In the genomic region with DNA sequence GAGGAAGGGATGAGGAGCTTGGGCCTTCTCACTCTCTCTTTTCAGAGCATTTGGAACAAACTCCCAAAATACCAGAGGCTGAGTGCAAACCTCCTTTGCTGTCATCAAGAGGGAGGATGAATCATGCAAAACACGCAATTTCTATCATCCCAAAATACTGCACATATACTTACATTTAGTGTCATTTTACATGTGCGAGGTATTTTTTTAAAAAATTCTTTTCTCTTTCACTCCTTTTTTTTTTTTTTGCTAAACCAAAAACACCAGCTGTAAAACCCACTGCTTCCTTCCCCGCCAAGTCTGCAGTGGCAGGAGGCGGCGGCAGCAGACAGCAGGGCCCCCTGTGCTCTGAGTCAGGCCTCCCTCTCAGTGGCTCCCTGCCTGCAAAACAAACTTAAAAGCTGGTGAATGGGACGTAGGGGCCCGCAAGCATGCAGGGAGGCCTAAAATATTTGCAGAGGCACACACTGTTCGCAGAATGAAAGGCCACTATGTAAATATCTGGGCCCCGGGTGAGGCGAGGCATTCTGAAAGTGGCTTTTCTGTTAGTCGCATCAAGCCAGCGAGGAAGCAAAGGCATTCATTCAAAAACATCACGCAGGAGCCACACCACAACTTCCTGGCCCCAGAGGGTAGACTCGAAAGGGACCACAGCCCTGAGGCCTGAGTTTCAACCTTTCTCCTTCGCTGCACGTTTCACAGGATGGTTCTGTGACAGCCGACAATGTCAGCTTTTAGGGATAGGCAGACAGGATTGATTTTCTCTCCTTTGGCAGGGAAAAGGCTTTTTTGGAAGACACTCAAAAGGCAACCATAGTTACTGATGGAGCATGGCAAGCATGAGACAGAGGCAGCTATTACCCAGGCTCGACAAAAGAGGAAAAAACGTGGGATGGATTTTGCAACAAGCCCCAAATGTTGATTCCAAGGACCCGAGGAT, we compare ENCODE assay signal across 1 cellular context.
A peak's percentile ranks its signal among the peaks of the same experiment; 100 is the strongest.
TF ChIP-seq lines count a peak whose summit lies in the region.

No MANE protein-coding gene starts in this region.

TF ChIP-seq in HepG2, 621 proteins besides CTCF, POLR2A, EP300 and RAD21 (continued from another document):
- TF ChIP-seq, protein P1, sequence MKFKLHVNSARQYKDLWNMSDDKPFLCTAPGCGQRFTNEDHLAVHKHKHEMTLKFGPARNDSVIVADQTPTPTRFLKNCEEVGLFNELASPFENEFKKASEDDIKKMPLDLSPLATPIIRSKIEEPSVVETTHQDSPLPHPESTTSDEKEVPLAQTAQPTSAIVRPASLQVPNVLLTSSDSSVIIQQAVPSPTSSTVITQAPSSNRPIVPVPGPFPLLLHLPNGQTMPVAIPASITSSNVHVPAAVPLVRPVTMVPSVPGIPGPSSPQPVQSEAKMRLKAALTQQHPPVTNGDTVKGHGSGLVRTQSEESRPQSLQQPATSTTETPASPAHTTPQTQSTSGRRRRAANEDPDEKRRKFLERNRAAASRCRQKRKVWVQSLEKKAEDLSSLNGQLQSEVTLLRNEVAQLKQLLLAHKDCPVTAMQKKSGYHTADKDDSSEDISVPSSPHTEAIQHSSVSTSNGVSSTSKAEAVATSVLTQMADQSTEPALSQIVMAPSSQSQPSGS (CRISPR knock-in tag; IDR thresholded peaks at IDR 0.05), result peak; percentile 38; the same call in 1 of the 2 replicates
- TF ChIP-seq ATF7-NPFF (CRISPR knock-in tag; IDR thresholded peaks at IDR 0.05; ENCODE audit: low read depth) (no peak), PITX1 (CRISPR knock-in tag; IDR thresholded peaks at IDR 0.05) (peak; percentile 91), ZNF383 (CRISPR knock-in tag; IDR thresholded peaks at IDR 0.05; ENCODE audit: borderline replicate concordance) (no peak), ZNF326 (CRISPR knock-in tag; IDR thresholded peaks at IDR 0.05; ENCODE audit: borderline replicate concordance) (no peak), MIXL1 (CRISPR knock-in tag; IDR thresholded peaks at IDR 0.05) (peak; percentile 41; the same call in 1 of the 2 replicates), HES4 (CRISPR knock-in tag; IDR thresholded peaks at IDR 0.05; ENCODE audit: borderline replicate concordance) (no peak), ZNF205 (CRISPR knock-in tag; IDR thresholded peaks at IDR 0.05) (0 out of 2 replicates have a peak, but pooled peaks have one; percentile 72), SMC3 (IDR thresholded peaks at IDR 0.05; ENCODE audit: low read length) (0 out of 2 replicates have a peak, but pooled peaks have one; percentile 15), NFIB (CRISPR knock-in tag; IDR thresholded peaks at IDR 0.05; ENCODE audit: borderline replicate concordance) (no peak), ONECUT2 (CRISPR knock-in tag; IDR thresholded peaks at IDR 0.05) (no peak), SALL2 (CRISPR knock-in tag; IDR thresholded peaks at IDR 0.05) (peak; percentile 64), ZNF263 (CRISPR knock-in tag; IDR thresholded peaks at IDR 0.05) (peak; percentile 56; the same call in 1 of the 2 replicates), TFDP1 (CRISPR knock-in tag; IDR thresholded peaks at IDR 0.05; ENCODE audit: borderline replicate concordance) (peak; percentile 58; the same call in 1 of the 2 replicates), SOX6 (IDR thresholded peaks at IDR 0.05) (no peak), SOX6 (CRISPR knock-in tag; IDR thresholded peaks at IDR 0.05) (peak; percentile 92), PAX8 (CRISPR knock-in tag; IDR thresholded peaks at IDR 0.05; ENCODE audit: borderline replicate concordance) (no peak), XBP1 (CRISPR knock-in tag; IDR thresholded peaks at IDR 0.05) (no peak), ZNF597 (CRISPR knock-in tag; IDR thresholded peaks at IDR 0.05) (no peak), ZNF281 (CRISPR knock-in tag; IDR thresholded peaks at IDR 0.05; ENCODE audit: borderline replicate concordance) (no peak; the same call in 1 of the 2 replicates), ZNF329 (CRISPR knock-in tag; IDR thresholded peaks at IDR 0.05; ENCODE audit: low read depth) (no peak; the same call in 1 of the 2 replicates), ZMAT3 (CRISPR knock-in tag; conservative IDR thresholded peaks at IDR 0.05) (no peak), ZNF20 (CRISPR knock-in tag; IDR thresholded peaks at IDR 0.05) (no peak), SIX1 (CRISPR knock-in tag; IDR thresholded peaks at IDR 0.05; ENCODE audit: borderline replicate concordance) (peak; percentile 53; the same call in 1 of the 2 replicates), NR3C1 (CRISPR knock-in tag; IDR thresholded peaks at IDR 0.05) (no peak)
- TF ChIP-seq, protein P2, sequence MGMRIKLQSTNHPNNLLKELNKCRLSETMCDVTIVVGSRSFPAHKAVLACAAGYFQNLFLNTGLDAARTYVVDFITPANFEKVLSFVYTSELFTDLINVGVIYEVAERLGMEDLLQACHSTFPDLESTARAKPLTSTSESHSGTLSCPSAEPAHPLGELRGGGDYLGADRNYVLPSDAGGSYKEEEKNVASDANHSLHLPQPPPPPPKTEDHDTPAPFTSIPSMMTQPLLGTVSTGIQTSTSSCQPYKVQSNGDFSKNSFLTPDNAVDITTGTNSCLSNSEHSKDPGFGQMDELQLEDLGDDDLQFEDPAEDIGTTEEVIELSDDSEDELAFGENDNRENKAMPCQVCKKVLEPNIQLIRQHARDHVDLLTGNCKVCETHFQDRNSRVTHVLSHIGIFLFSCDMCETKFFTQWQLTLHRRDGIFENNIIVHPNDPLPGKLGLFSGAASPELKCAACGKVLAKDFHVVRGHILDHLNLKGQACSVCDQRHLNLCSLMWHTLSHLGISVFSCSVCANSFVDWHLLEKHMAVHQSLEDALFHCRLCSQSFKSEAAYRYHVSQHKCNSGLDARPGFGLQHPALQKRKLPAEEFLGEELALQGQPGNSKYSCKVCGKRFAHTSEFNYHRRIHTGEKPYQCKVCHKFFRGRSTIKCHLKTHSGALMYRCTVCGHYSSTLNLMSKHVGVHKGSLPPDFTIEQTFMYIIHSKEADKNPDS (CRISPR knock-in tag; IDR thresholded peaks at IDR 0.05), result no peak
- TF ChIP-seq, protein P3, sequence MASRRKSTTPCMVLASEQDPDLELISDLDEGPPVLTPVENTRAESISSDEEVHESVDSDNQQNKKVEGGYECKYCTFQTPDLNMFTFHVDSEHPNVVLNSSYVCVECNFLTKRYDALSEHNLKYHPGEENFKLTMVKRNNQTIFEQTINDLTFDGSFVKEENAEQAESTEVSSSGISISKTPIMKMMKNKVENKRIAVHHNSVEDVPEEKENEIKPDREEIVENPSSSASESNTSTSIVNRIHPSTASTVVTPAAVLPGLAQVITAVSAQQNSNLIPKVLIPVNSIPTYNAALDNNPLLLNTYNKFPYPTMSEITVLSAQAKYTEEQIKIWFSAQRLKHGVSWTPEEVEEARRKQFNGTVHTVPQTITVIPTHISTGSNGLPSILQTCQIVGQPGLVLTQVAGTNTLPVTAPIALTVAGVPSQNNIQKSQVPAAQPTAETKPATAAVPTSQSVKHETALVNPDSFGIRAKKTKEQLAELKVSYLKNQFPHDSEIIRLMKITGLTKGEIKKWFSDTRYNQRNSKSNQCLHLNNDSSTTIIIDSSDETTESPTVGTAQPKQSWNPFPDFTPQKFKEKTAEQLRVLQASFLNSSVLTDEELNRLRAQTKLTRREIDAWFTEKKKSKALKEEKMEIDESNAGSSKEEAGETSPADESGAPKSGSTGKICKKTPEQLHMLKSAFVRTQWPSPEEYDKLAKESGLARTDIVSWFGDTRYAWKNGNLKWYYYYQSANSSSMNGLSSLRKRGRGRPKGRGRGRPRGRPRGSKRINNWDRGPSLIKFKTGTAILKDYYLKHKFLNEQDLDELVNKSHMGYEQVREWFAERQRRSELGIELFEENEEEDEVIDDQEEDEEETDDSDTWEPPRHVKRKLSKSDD (CRISPR knock-in tag; IDR thresholded peaks at IDR 0.05; ENCODE audit: low read depth), result peak; percentile 83; the same call in 1 of the 2 replicates
TF ChIP-seq in HepG2: peak in this region for 273.
